In the genomic region with DNA sequence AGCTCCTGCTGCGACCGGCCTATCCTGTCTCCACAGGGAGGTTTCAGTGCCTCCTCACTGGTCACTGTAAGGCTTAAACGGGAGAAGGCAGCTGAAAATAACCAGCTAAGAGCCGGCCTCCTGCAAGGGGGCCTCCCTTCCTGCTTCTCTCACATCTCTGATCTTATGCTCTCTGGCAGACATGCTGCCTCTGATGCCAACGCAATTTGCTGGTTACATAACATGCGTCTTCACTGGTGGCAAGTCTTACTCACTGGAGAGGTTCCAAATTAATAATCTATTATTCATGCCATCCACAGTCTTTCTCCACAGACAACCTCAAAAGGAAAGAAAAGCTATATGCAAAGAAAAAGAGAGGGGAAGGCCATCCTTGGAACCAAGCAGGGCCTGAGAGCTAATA, we compare ENCODE assay signal across 29 cellular contexts.
"Had no signal": no experiment of that assay in that cellular context is flagged by ENCODE, and none has a peak within 500 bp of the region (broad histone marks: within the 10 kb centered on the region; RNA-seq: fewer than 3 reads in every experiment).

No MANE protein-coding gene starts in this region.

- H2AFZ ChIP-seq: neural progenitor cell had no signal

- H3K4me3 Mint-ChIP-seq: naive thymus-derived CD4-positive, alpha-beta T cell; natural killer cell; nephron; neural progenitor cell; stimulated activated memory B cell treated with anti-CD40 and anti-IgM and Interleukin-4, amounts not matched to agents 10 μg/mL and 1 μg/mL and 100 μg/mL, for 72 hours; stimulated activated naive CD8-positive, alpha-beta T cell treated with anti-CD3 and anti-CD28 coated beads, Interleukin-15, amount 100 ng/mL, for 72 hours had no signal

- H3K4me1 ChIP-seq: neural progenitor cell, pancreas, prostate gland, right lobe of liver, sigmoid colon, spleen, thyroid gland, tibial nerve, upper lobe of left lung, vagina had no signal

- DNase-seq: naive thymus-derived CD4-positive, alpha-beta T cell; natural killer cell; occipital lobe; pancreas; right cardiac atrium; right lobe of liver; sigmoid colon; stimulated activated CD4-positive, alpha-beta T cell treated with anti-CD3 and anti-CD28 coated beads, Interleukin-12 subunit alpha, Interleukin-12 subunit beta, amount 100 ng/mL, for 4 hours; stimulated activated CD4-positive, alpha-beta T cell treated with anti-CD3 and anti-CD28 coated beads, Interleukin-1b, Interleukin-23, amount 100 ng/mL, for 48 hours; stimulated activated CD4-positive, alpha-beta T cell treated with anti-CD3 and anti-CD28 coated beads, Interleukin-4, amount 100 ng/mL, for 1 hour; stimulated activated CD4-positive, alpha-beta T cell treated with anti-CD3 and anti-CD28 coated beads, Interleukin-4, amount 100 ng/mL, for 4 hours; stimulated activated CD8-positive, alpha-beta memory T cell treated with anti-CD3 and anti-CD28 coated beads, Interleukin-4, amount 100 ng/mL, for 48 hours; stimulated activated naive CD4-positive, alpha-beta T cell; stimulated activated naive CD8-positive, alpha-beta T cell treated with anti-CD3 and anti-CD28 coated beads, Interleukin-15, amount 100 ng/mL, for 72 hours; stimulated activated naive CD8-positive, alpha-beta T cell treated with anti-CD3 and anti-CD28 coated beads, Interleukin-15, Interleukin-2, amounts not matched to agents 100 U/mL and 50 U/mL, for 24 hours; substantia nigra; thyroid gland; trophoblast cell; upper lobe of left lung had no signal

- H3K36me3 ChIP-seq: neural progenitor cell, pancreas, prostate gland, right lobe of liver, sigmoid colon, spleen, thoracic aorta, thyroid gland, tibial nerve, upper lobe of left lung, vagina had no signal

- H3K9me3 ChIP-seq: pancreas, prostate gland, right lobe of liver, thoracic aorta, thyroid gland, upper lobe of left lung, vagina had no signal

- H3K27me3 ChIP-seq: pancreas, right lobe of liver, sigmoid colon, thyroid gland, tibial nerve, upper lobe of left lung, vagina had no signal

- H3K9me3 Mint-ChIP-seq: natural killer cell, neural progenitor cell had no signal

- H3K4me3 ChIP-seq: neural progenitor cell, pancreas, prostate gland, right lobe of liver, sigmoid colon, skin epidermis, smooth muscle cell, spleen, thoracic aorta, thyroid gland, tibial nerve, upper lobe of left lung, vagina had no signal

- H3K4me2 ChIP-seq: neural progenitor cell, smooth muscle cell had no signal

- H3K4me1 Mint-ChIP-seq: naive thymus-derived CD4-positive, alpha-beta T cell; natural killer cell; nephron; stimulated activated memory B cell treated with anti-CD40 and anti-IgM and Interleukin-4, amounts not matched to agents 10 μg/mL and 1 μg/mL and 100 μg/mL, for 72 hours; stimulated activated naive CD8-positive, alpha-beta T cell treated with anti-CD3 and anti-CD28 coated beads, Interleukin-15, amount 100 ng/mL, for 72 hours had no signal

- H3K9ac ChIP-seq: neural progenitor cell had no signal

- H3K27ac Mint-ChIP-seq: naive thymus-derived CD4-positive, alpha-beta T cell; natural killer cell; nephron; neural progenitor cell; stimulated activated memory B cell treated with anti-CD40 and anti-IgM and Interleukin-4, amounts not matched to agents 10 μg/mL and 1 μg/mL and 100 μg/mL, for 72 hours; stimulated activated naive CD8-positive, alpha-beta T cell treated with anti-CD3 and anti-CD28 coated beads, Interleukin-15, amount 100 ng/mL, for 72 hours had no signal

- H3K36me3 Mint-ChIP-seq: natural killer cell, neural progenitor cell had no signal

- H3K27ac ChIP-seq: neural progenitor cell, pancreas, prostate gland, right lobe of liver, sigmoid colon, skin epidermis, spleen, thoracic aorta, thyroid gland, tibial nerve, upper lobe of left lung, vagina had no signal
